Comparison of ENCODE assay signal across 8 cellular contexts in genomic region chr2:238231251-238231793, GRCh38. TPM values are rescaled to one million over a fixed set of nuclear protein-coding genes. Genes with fewer than 3 reads are reported as not detected.
A peak's percentile ranks its signal among the peaks of the same experiment; 100 is the strongest.
DNase-seq lines count a peak whose midpoint lies in the region; ATAC-seq and TF ChIP-seq lines count a peak whose summit lies in the region.

No MANE protein-coding gene starts in this region.

- no peaks in the 10 kb centered on the region for H3K9me3 Mint-ChIP-seq in CD8-positive, alpha-beta T cell

- no peaks in the 10 kb centered on the region for H3K27me3 ChIP-seq in CD8-positive, alpha-beta T cell (ENCODE audit: insufficient read depth, low read length)
- H3K27me3 ChIP-seq in mammary epithelial cell (ENCODE audit: insufficient read depth, low read length) (no peaks in the 10 kb centered on the region), spleen (replicated peaks in 1 of 7) (peaks cover 0 to 11% (median 0%) of the 10 kb centered on the region in 7 donors)

- BruUV-seq in mammary epithelial cell (replicated peaks; lab: Mats Ljungman, UMichigan) = no TSS peak

- H3K4me3 ChIP-seq in CD8-positive, alpha-beta T cell (ENCODE audit: low read depth, low read length) = peak overlapping the region; percentile 79
- H3K4me3 ChIP-seq in mammary epithelial cell (replicated peaks in 1 of 3; ENCODE audit: insufficient read depth in 1 of 3, low read depth in 2 of 3, low read length in 3 of 3) (peak overlapping the region in 1 of 3 experiments; percentile 30), spleen (peak overlapping the region; percentile 51 to 87 (median 60))

- peaks cover 5% of the 10 kb centered on the region for H3K36me3 Mint-ChIP-seq in CD8-positive, alpha-beta T cell

- H4K20me1 ChIP-seq in mammary epithelial cell (ENCODE audit: insufficient read depth, low read length) = no peaks in the 10 kb centered on the region

- peaks cover 20% of the 10 kb centered on the region for H3K4me1 ChIP-seq in CD8-positive, alpha-beta T cell (ENCODE audit: insufficient read depth, low read length)
- H3K4me1 ChIP-seq in mammary epithelial cell (ENCODE audit: insufficient read depth, low read length) = peaks cover 14% of the 10 kb centered on the region
- peaks cover 0 to 40% (median 20%) of the 10 kb centered on the region in 6 donors for H3K4me1 ChIP-seq in spleen

- in situ Hi-C loops in mammary epithelial cell (cut with MboI; ENCODE audit: low sequenced_read_pairs in 2 of 2) = no loop called here

- no peak overlapping the region for H3K9ac ChIP-seq in mammary epithelial cell (ENCODE audit: insufficient read depth, low read length)

- peak overlapping the region; percentile 86 for H3K4me3 Mint-ChIP-seq in CD8-positive, alpha-beta T cell

- peak overlapping the region; percentile 56 for H3K4me2 ChIP-seq in mammary epithelial cell (ENCODE audit: insufficient read depth, low read depth, low read length)

- no peaks in the 10 kb centered on the region for H3K79me2 ChIP-seq in mammary epithelial cell (ENCODE audit: insufficient read depth, low read length)

- TF ChIP-seq POLR2A in spleen (IDR thresholded peaks at IDR 0.05) = no peak

- CTCF ChIA-PET in CD8-positive, alpha-beta T cell (lab: Charles Lee) = interaction anchor here (0.9 to 1.2 kb wide), 3 partner anchors 25 to 179 kb away, joined by 3 to 5 read pairs (median 3); partner anchors contain the start of gene ILKAP
- CTCF ChIA-PET in mammary epithelial cell (lab: Charles Lee; ENCODE audit: low non-redundant PET) = no interaction called here

- no peak overlapping the region for H3K27ac Mint-ChIP-seq in CD8-positive, alpha-beta T cell

- peaks cover 19% of the 10 kb centered on the region for H3K27me3 Mint-ChIP-seq in CD8-positive, alpha-beta T cell (ENCODE audit: low read depth)

- peak; percentile 61 to 86 (median 80) for DNase-seq in CD8-positive, alpha-beta T cell
- peak; percentile 69 for DNase-seq in UCSD-AML1 (lab: John Stamatoyannopoulos, UW; ENCODE audit: unreplicated experiment)
- peak; percentile 51 for DNase-seq in mammary epithelial cell
- peak; percentile 70 for DNase-seq in iris pigment epithelial cell (ENCODE audit: low read depth)
- DNase-seq in spleen = peak; percentile 94
- DNase-seq in NCI-H345 (lab: John Stamatoyannopoulos, UW) = no peak

- POLR2A ChIA-PET in CD8-positive, alpha-beta T cell (lab: Charles Lee) = interaction anchor here (0.9 to 1.3 kb wide), 2 partner anchors 9 to 30 kb away, joined by 3 to 5 read pairs; no protein-coding TSS in a partner anchor

- H3K36me3 ChIP-seq in CD8-positive, alpha-beta T cell (ENCODE audit: insufficient read depth, low read length) = no peaks in the 10 kb centered on the region
- H3K36me3 ChIP-seq in mammary epithelial cell (ENCODE audit: insufficient read depth, low read length) = no peaks in the 10 kb centered on the region
- H3K36me3 ChIP-seq in spleen = peaks cover 0 to 24% (median under 1%) of the 10 kb centered on the region in 6 donors

- H3K9me3 ChIP-seq in CD8-positive, alpha-beta T cell (ENCODE audit: low read length) = no peaks in the 10 kb centered on the region
- H3K9me3 ChIP-seq in mammary epithelial cell (replicated peaks; ENCODE audit: insufficient read depth, low read length) (no peaks in the 10 kb centered on the region), spleen (no peaks in the 10 kb centered on the region)

- 12% methylated on average over 44 of the region's 46 CpGs for WGBS in mammary epithelial cell (ENCODE audit: low coverage, missing lambda C conversion rate)
- 1 to 12% (median 3%) methylated on average over 23 to 46 of the region's 46 CpGs for WGBS in spleen, 5 donors

- H3K4me1 Mint-ChIP-seq in CD8-positive, alpha-beta T cell (ENCODE audit: low read depth) = peaks cover 25% of the 10 kb centered on the region

- dilution Hi-C loops in mammary epithelial cell (cut with HindIII; ENCODE audit: low sequenced_read_pairs) = no loop called here

- H2AFZ ChIP-seq in mammary epithelial cell (ENCODE audit: low read depth, low read length) = peak overlapping the region; percentile 67

- peak; percentile 88 for ATAC-seq in CD8-positive, alpha-beta T cell
- ATAC-seq in HG02571 (IDR thresholded peaks at IDR 0.05; ENCODE audit: unreplicated experiment) = peak; percentile 60
- ATAC-seq in GM18868 (IDR thresholded peaks at IDR 0.05; ENCODE audit: unreplicated experiment) = no peak

- intact Hi-C loops in CD8-positive, alpha-beta T cell (cut with DNase I, micrococcal nuclease) = loop anchor here (1.0 to 10.0 kb wide), 5 partner anchors 9 to 171 kb away; partner anchors contain the start of genes ILKAP (in 2 of the 2), SCLY (in 2 of the 2) and HES6 (in 1 of the 2)
- intact Hi-C loops in mammary epithelial cell (cut with micrococcal nuclease) (no loop called here), spleen (cut with DNase I; ENCODE audit: low total_unique reads) (no loop called here)

- TF ChIP-seq CTCF in CD8-positive, alpha-beta T cell (IDR thresholded peaks at IDR 0.05) = no peak
- TF ChIP-seq CTCF in mammary epithelial cell (conservative IDR thresholded peaks at IDR 0.05 in 1 of 2, IDR thresholded peaks at IDR 0.05 in 1 of 2; ENCODE audit: extremely low read depth in 1 of 2, insufficient read depth in 1 of 2, low read depth in 1 of 2, low read length in 2 of 2) (no peak), spleen (IDR thresholded peaks at IDR 0.05 in 8 of 11, conservative IDR thresholded peaks at IDR 0.05 in 3 of 11) (no peak)

- H3K27ac ChIP-seq in CD8-positive, alpha-beta T cell (ENCODE audit: low read depth, low read length) = peak overlapping the region; percentile 10
- no peak overlapping the region for H3K27ac ChIP-seq in mammary epithelial cell (ENCODE audit: insufficient read depth, low read depth, low read length)
- H3K27ac ChIP-seq in spleen = peak overlapping the region in 6 of 8 donors; percentile 3 to 81 (median 49)

RNA-seq across cellular contexts. Expression of gene HES6, which starts 8.5 kb away (rescaled TPM):
- 1 to 10 TPM in 1 of 2 experiments, under 1 TPM in 1; 0.98 to 1.5 TPM for total RNA-seq in CD8-positive, alpha-beta T cell
- 1 to 10 TPM; 1.2 to 5.0 TPM for total RNA-seq in mammary epithelial cell
- polyA plus RNA-seq in mammary epithelial cell = 2.1 TPM
- polyA minus RNA-seq in mammary epithelial cell = not detected
- total RNA-seq in spleen = 10 to 100 TPM in 3 of 7 donors, 1 to 10 TPM in 4; 3.9 to 22.7 (median 8.1) TPM
- polyA plus RNA-seq in spleen = 10 to 100 TPM in 1 of 3 donors, 1 to 10 TPM in 2; 6.2 to 14.2 (median 8.6) TPM

RNA-seq across cellular contexts. Expression of gene ILKAP, which starts 27.8 kb away (rescaled TPM):
- 100 to 1,000 TPM; 133 to 144 TPM for total RNA-seq in CD8-positive, alpha-beta T cell
- total RNA-seq in mammary epithelial cell = 10 to 100 TPM; 16.7 to 52.7 TPM
- polyA plus RNA-seq in mammary epithelial cell = 34.1 TPM
- polyA minus RNA-seq in mammary epithelial cell = 41.5 TPM
- total RNA-seq in spleen = 10 to 100 TPM; 39.7 to 61.2 (median 47.1) TPM
- polyA plus RNA-seq in spleen = 10 to 100 TPM; 46.8 to 64.5 (median 58.5) TPM

RNA-seq across cellular contexts. Expression of gene PER2, which starts 57.1 kb away (rescaled TPM):
- 10 to 100 TPM; 43.9 to 45.7 TPM for total RNA-seq in CD8-positive, alpha-beta T cell
- total RNA-seq in mammary epithelial cell (1 to 10 TPM; 6.3 to 7.8 TPM), spleen (10 to 100 TPM in 6 of 7 donors, 1 to 10 TPM in 1; 9.7 to 16.2 (median 14.8) TPM)
- polyA plus RNA-seq in mammary epithelial cell (2.1 TPM), spleen (1 to 10 TPM; 2.0 to 3.7 (median 2.6) TPM)
- 11.2 TPM for polyA minus RNA-seq in mammary epithelial cell

Comparison
In these comparisons a context has a peak if more than half of its experiments do, and no peak if none do; other contexts are left out.
1. intact Hi-C loops: an anchor here in CD8-positive, alpha-beta T cell (1.0 to 10.0 kb wide); none called in mammary epithelial cell and spleen.